ENCODE assay signal across 16 cellular contexts in genomic region chr6:167195962-167196610, GRCh38. TPM values are rescaled to one million over a fixed set of nuclear protein-coding genes. Genes with fewer than 3 reads are reported as not detected.
"Had no signal": no experiment of that assay in that cellular context is flagged by ENCODE, and none has a peak within 500 bp of the region (broad histone marks: within the 10 kb centered on the region; RNA-seq: fewer than 3 reads in every experiment).

No MANE protein-coding gene starts in this region.

RNA-seq across cellular contexts. Expression of gene GPR31, which starts 38.3 kb away (rescaled TPM):
- total RNA-seq: dorsolateral prefrontal cortex, frontal cortex, glomerular endothelial cell, heart left ventricle, kidney epithelial cell, left colon, liver, lung microvascular endothelial cell, neural crest cell, osteocyte, pulmonary artery endothelial cell, sciatic nerve, skeletal muscle tissue, vagina had no signal
- polyA plus RNA-seq: esophagus, heart left ventricle, liver, spleen had no signal
